In the genomic region with DNA sequence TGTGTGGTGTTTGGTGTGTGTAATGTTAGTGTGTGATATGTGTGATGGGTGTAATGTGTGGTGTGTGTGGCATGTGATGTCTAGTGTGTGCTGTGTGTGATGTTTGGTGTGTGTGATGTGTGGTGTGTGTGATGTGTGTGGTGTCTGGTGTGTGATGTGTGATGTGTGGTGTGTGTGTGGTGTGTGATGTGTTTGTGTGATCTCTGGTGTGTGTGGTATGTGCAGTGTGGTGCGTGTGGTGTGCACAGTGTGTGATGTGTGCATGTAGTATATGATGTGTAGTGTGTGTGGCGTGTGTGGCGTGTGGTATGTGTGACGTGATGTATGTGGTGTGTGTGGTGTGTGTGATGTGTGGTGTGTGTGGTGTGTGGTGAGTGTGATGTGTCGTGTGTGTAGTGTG, we compare ENCODE assay signal across 1 cellular context.
A peak's percentile ranks its signal among the peaks of the same experiment; 100 is the strongest.
TF ChIP-seq lines count a peak whose summit lies in the region.

No MANE protein-coding gene starts in this region.

TF ChIP-seq in HEK293, 187 proteins besides CTCF, POLR2A, EP300 and RAD21 (continued from another document):
- TF ChIP-seq, protein P1, sequence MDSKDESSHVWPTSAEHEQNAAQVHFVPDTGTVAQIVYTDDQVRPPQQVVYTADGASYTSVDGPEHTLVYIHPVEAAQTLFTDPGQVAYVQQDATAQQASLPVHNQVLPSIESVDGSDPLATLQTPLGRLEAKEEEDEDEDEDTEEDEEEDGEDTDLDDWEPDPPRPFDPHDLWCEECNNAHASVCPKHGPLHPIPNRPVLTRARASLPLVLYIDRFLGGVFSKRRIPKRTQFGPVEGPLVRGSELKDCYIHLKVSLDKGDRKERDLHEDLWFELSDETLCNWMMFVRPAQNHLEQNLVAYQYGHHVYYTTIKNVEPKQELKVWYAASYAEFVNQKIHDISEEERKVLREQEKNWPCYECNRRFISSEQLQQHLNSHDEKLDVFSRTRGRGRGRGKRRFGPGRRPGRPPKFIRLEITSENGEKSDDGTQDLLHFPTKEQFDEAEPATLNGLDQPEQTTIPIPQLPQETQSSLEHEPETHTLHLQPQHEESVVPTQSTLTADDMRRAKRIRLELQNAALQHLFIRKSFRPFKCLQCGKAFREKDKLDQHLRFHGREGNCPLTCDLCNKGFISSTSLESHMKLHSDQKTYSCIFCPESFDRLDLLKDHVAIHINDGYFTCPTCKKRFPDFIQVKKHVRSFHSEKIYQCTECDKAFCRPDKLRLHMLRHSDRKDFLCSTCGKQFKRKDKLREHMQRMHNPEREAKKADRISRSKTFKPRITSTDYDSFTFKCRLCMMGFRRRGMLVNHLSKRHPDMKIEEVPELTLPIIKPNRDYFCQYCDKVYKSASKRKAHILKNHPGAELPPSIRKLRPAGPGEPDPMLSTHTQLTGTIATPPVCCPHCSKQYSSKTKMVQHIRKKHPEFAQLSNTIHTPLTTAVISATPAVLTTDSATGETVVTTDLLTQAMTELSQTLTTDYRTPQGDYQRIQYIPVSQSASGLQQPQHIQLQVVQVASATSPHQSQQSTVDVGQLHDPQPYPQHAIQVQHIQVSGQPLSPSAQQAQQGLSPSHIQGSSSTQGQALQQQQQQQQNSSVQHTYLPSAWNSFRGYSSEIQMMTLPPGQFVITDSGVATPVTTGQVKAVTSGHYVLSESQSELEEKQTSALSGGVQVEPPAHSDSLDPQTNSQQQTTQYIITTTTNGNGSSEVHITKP (tag by site-specific recombination; IDR thresholded peaks at IDR 0.05) = no peak
- TF ChIP-seq HOXD13 (CRISPR knock-in tag; IDR thresholded peaks at IDR 0.05; ENCODE audit: borderline replicate concordance) (0 out of 2 replicates have a peak, but pooled peaks have one; percentile 10), ZNF670 (tag by site-specific recombination; IDR thresholded peaks at IDR 0.05; ENCODE audit: low read depth) (no peak), ZNF16 (tag by site-specific recombination; IDR thresholded peaks at IDR 0.05; ENCODE audit: low read depth) (no peak), ZNF768 (tag by site-specific recombination; IDR thresholded peaks at IDR 0.05) (no peak), ZNF155 (tag by site-specific recombination; IDR thresholded peaks at IDR 0.05) (no peak)
- TF ChIP-seq, protein P2, sequence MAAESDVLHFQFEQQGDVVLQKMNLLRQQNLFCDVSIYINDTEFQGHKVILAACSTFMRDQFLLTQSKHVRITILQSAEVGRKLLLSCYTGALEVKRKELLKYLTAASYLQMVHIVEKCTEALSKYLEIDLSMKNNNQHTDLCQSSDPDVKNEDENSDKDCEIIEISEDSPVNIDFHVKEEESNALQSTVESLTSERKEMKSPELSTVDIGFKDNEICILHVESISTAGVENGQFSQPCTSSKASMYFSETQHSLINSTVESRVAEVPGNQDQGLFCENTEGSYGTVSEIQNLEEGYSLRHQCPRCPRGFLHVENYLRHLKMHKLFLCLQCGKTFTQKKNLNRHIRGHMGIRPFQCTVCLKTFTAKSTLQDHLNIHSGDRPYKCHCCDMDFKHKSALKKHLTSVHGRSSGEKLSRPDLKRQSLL (tag by site-specific recombination; IDR thresholded peaks at IDR 0.05) = no peak
- TF ChIP-seq, protein P3, sequence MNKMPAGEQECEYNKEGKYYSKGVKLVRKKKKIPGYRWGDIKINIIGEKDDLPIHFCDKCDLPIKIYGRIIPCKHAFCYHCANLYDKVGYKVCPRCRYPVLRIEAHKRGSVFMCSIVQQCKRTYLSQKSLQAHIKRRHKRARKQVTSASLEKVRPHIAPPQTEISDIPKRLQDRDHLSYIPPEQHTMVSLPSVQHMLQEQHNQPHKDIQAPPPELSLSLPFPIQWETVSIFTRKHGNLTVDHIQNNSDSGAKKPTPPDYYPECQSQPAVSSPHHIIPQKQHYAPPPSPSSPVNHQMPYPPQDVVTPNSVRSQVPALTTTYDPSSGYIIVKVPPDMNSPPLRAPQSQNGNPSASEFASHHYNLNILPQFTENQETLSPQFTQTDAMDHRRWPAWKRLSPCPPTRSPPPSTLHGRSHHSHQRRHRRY (tag by site-specific recombination; IDR thresholded peaks at IDR 0.05) = no peak
- TF ChIP-seq, protein P4, sequence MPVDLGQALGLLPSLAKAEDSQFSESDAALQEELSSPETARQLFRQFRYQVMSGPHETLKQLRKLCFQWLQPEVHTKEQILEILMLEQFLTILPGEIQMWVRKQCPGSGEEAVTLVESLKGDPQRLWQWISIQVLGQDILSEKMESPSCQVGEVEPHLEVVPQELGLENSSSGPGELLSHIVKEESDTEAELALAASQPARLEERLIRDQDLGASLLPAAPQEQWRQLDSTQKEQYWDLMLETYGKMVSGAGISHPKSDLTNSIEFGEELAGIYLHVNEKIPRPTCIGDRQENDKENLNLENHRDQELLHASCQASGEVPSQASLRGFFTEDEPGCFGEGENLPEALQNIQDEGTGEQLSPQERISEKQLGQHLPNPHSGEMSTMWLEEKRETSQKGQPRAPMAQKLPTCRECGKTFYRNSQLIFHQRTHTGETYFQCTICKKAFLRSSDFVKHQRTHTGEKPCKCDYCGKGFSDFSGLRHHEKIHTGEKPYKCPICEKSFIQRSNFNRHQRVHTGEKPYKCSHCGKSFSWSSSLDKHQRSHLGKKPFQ (tag by site-specific recombination; IDR thresholded peaks at IDR 0.05) = peak; percentile 55; the same call in 1 of the 2 replicates
